In the genomic region with DNA sequence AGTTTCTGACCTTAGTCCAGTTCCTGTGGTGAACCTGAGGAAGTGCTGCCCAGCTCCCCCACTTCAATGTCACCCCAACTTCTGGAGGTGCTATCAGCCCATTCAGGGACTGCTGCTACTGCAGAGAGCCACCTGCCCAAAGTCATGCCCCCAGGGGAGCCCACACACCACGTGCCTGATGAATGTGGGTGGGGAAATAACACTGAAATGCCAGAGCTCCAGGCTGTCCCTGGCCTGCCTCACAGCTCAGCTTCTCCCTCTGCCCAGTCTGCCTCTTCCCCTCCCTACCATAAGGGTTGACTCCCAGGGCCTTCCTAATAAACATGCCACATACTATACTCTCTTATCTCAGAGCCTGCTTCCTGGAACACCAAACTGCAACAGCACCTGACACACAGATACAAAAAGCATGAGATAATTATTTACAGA, we compare ENCODE assay signal across 1 cellular context.
TF ChIP-seq lines count a peak whose summit lies in the region.

No MANE protein-coding gene starts in this region.

TF ChIP-seq in GM23338, 12 proteins besides CTCF, POLR2A, EP300 and RAD21 (continued from another document):
- TF ChIP-seq, protein P1, sequence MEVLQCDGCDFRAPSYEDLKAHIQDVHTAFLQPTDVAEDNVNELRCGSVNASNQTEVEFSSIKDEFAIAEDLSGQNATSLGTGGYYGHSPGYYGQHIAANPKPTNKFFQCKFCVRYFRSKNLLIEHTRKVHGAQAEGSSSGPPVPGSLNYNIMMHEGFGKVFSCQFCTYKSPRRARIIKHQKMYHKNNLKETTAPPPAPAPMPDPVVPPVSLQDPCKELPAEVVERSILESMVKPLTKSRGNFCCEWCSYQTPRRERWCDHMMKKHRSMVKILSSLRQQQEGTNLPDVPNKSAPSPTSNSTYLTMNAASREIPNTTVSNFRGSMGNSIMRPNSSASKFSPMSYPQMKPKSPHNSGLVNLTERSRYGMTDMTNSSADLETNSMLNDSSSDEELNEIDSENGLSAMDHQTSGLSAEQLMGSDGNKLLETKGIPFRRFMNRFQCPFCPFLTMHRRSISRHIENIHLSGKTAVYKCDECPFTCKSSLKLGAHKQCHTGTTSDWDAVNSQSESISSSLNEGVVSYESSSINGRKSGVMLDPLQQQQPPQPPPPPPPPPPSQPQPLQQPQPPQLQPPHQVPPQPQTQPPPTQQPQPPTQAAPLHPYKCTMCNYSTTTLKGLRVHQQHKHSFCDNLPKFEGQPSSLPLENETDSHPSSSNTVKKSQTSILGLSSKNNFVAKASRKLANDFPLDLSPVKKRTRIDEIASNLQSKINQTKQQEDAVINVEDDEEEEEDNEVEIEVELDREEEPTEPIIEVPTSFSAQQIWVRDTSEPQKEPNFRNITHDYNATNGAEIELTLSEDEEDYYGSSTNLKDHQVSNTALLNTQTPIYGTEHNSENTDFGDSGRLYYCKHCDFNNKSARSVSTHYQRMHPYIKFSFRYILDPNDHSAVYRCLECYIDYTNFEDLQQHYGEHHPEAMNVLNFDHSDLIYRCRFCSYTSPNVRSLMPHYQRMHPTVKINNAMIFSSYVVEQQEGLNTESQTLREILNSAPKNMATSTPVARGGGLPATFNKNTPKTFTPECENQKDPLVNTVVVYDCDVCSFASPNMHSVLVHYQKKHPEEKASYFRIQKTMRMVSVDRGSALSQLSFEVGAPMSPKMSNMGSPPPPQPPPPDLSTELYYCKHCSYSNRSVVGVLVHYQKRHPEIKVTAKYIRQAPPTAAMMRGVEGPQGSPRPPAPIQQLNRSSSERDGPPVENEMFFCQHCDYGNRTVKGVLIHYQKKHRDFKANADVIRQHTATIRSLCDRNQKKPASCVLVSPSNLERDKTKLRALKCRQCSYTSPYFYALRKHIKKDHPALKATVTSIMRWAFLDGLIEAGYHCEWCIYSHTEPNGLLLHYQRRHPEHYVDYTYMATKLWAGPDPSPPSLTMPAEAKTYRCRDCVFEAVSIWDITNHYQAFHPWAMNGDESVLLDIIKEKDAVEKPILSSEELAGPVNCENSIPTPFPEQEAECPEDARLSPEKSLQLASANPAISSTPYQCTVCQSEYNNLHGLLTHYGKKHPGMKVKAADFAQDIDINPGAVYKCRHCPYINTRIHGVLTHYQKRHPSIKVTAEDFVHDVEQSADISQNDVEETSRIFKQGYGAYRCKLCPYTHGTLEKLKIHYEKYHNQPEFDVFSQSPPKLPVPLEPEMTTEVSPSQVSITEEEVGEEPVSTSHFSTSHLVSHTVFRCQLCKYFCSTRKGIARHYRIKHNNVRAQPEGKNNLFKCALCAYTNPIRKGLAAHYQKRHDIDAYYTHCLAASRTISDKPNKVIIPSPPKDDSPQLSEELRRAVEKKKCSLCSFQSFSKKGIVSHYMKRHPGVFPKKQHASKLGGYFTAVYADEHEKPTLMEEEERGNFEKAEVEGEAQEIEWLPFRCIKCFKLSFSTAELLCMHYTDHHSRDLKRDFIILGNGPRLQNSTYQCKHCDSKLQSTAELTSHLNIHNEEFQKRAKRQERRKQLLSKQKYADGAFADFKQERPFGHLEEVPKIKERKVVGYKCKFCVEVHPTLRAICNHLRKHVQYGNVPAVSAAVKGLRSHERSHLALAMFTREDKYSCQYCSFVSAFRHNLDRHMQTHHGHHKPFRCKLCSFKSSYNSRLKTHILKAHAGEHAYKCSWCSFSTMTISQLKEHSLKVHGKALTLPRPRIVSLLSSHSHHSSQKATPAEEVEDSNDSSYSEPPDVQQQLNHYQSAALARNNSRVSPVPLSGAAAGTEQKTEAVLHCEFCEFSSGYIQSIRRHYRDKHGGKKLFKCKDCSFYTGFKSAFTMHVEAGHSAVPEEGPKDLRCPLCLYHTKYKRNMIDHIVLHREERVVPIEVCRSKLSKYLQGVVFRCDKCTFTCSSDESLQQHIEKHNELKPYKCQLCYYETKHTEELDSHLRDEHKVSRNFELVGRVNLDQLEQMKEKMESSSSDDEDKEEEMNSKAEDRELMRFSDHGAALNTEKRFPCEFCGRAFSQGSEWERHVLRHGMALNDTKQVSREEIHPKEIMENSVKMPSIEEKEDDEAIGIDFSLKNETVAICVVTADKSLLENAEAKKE (CRISPR knock-in tag; IDR thresholded peaks at IDR 0.05): no peak
- no peak for TF ChIP-seq POLR2AphosphoS5 (IDR thresholded peaks at IDR 0.05; ENCODE audit: low read depth)
- TF ChIP-seq, protein P2, sequence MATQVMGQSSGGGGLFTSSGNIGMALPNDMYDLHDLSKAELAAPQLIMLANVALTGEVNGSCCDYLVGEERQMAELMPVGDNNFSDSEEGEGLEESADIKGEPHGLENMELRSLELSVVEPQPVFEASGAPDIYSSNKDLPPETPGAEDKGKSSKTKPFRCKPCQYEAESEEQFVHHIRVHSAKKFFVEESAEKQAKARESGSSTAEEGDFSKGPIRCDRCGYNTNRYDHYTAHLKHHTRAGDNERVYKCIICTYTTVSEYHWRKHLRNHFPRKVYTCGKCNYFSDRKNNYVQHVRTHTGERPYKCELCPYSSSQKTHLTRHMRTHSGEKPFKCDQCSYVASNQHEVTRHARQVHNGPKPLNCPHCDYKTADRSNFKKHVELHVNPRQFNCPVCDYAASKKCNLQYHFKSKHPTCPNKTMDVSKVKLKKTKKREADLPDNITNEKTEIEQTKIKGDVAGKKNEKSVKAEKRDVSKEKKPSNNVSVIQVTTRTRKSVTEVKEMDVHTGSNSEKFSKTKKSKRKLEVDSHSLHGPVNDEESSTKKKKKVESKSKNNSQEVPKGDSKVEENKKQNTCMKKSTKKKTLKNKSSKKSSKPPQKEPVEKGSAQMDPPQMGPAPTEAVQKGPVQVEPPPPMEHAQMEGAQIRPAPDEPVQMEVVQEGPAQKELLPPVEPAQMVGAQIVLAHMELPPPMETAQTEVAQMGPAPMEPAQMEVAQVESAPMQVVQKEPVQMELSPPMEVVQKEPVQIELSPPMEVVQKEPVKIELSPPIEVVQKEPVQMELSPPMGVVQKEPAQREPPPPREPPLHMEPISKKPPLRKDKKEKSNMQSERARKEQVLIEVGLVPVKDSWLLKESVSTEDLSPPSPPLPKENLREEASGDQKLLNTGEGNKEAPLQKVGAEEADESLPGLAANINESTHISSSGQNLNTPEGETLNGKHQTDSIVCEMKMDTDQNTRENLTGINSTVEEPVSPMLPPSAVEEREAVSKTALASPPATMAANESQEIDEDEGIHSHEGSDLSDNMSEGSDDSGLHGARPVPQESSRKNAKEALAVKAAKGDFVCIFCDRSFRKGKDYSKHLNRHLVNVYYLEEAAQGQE (IDR thresholded peaks at IDR 0.05; ENCODE audit: unreplicated experiment): no peak
- TF ChIP-seq ZNF114 (CRISPR knock-in tag; IDR thresholded peaks at IDR 0.05): no peak
TF ChIP-seq in GM23338: peak in this region for 0.
